ENCODE assay signal across 1 cellular context in the genomic region with DNA sequence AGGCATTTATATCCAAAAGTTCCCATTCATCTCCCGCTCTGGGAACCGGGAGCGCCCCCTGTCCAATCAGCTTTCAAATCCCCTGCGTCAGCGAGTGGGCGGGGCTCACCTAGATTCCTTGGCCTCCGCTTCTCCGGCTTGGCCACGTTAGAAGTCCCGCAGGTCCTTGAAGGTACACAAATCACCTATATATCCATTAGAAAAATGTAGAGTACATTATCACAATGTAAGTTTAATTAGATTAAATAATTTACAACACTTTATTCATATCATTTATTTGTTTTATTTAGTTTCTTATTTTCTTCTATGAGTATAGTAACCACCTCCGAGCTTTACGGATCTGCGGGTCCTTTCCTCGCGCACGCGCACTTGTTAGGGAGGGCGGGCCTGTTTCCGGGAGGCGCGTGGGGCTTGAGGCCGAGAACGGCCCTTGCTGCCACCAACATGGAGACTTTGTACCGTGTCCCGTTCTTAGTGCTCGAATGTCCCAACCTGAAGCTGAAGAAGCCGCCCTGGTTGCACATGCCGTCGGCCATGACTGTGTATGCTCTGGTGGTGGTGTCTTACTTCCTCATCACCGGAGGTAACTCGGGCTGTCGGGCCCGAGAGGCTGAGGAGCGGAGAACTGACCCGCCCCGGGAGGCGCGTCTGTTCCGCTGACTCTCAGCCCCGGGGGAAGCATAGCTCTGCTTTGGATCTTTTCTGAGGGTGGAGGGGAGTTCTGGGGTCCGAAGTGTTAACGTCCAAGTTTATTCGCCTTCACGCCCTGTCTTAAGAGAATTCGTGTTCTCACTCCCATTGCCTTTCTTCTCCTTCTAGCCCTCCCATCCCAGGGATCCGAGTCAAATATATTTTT.
TF ChIP-seq lines count a peak whose summit lies in the region.

A gene (plus strand): TSS at position 388 of the 856 bp plus-strand sequence. CDS start 57 bp downstream, at position 445.

TF ChIP-seq in WTC11, 78 proteins besides CTCF, POLR2A, EP300 and RAD21 (continued from another document):
- TF ChIP-seq, protein P1, sequence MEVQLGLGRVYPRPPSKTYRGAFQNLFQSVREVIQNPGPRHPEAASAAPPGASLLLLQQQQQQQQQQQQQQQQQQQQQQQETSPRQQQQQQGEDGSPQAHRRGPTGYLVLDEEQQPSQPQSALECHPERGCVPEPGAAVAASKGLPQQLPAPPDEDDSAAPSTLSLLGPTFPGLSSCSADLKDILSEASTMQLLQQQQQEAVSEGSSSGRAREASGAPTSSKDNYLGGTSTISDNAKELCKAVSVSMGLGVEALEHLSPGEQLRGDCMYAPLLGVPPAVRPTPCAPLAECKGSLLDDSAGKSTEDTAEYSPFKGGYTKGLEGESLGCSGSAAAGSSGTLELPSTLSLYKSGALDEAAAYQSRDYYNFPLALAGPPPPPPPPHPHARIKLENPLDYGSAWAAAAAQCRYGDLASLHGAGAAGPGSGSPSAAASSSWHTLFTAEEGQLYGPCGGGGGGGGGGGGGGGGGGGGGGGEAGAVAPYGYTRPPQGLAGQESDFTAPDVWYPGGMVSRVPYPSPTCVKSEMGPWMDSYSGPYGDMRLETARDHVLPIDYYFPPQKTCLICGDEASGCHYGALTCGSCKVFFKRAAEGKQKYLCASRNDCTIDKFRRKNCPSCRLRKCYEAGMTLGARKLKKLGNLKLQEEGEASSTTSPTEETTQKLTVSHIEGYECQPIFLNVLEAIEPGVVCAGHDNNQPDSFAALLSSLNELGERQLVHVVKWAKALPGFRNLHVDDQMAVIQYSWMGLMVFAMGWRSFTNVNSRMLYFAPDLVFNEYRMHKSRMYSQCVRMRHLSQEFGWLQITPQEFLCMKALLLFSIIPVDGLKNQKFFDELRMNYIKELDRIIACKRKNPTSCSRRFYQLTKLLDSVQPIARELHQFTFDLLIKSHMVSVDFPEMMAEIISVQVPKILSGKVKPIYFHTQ (CRISPR knock-in tag; IDR thresholded peaks at IDR 0.05) = no peak
- TF ChIP-seq, protein P2, sequence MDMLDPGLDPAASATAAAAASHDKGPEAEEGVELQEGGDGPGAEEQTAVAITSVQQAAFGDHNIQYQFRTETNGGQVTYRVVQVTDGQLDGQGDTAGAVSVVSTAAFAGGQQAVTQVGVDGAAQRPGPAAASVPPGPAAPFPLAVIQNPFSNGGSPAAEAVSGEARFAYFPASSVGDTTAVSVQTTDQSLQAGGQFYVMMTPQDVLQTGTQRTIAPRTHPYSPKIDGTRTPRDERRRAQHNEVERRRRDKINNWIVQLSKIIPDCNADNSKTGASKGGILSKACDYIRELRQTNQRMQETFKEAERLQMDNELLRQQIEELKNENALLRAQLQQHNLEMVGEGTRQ (CRISPR knock-in tag; IDR thresholded peaks at IDR 0.05) = 0 out of 2 replicates have a peak, but pooled peaks have one; percentile 21
